In genomic region chr19:33279430-33280350, GRCh38 we compare ENCODE assay signal across 1 cellular context.
TF ChIP-seq lines count a peak whose summit lies in the region.

No MANE protein-coding gene starts in this region.

TF ChIP-seq in HepG2, 621 proteins besides CTCF, POLR2A, EP300 and RAD21 (continued from another document and continues in another):
- TF ChIP-seq THRA (CRISPR knock-in tag; IDR thresholded peaks at IDR 0.05; ENCODE audit: borderline replicate concordance) (peak; percentile 64; the same call in 1 of the 2 replicates), EEA1 (CRISPR knock-in tag; IDR thresholded peaks at IDR 0.05; ENCODE audit: borderline replicate concordance) (no peak), ZNF256 (CRISPR knock-in tag; conservative IDR thresholded peaks at IDR 0.05) (no peak), ATF7 (IDR thresholded peaks at IDR 0.05) (no peak), ATF7 (CRISPR knock-in tag; IDR thresholded peaks at IDR 0.05) (no peak), SRY (CRISPR knock-in tag; IDR thresholded peaks at IDR 0.05) (no peak), HOXA5 (CRISPR knock-in tag; IDR thresholded peaks at IDR 0.05) (peak; percentile 69), ELF1 (CRISPR knock-in tag; IDR thresholded peaks at IDR 0.05) (peak; percentile 42; the same call in 1 of the 2 replicates), TEF (CRISPR knock-in tag; IDR thresholded peaks at IDR 0.05) (no peak), ZBTB4 (CRISPR knock-in tag; IDR thresholded peaks at IDR 0.05; ENCODE audit: borderline replicate concordance) (no peak), SIN3B (IDR thresholded peaks at IDR 0.05; ENCODE audit: low read length) (no peak), ATF2 (CRISPR knock-in tag; IDR thresholded peaks at IDR 0.05) (peak; percentile 47; the same call in 1 of the 2 replicates), TFDP1 (CRISPR knock-in tag; IDR thresholded peaks at IDR 0.05; ENCODE audit: borderline replicate concordance) (0 out of 2 replicates have a peak, but pooled peaks have one; percentile 20), GATAD1 (CRISPR knock-in tag; IDR thresholded peaks at IDR 0.05) (no peak), KMT2B (CRISPR knock-in tag; IDR thresholded peaks at IDR 0.05) (no peak), FOXA1 (IDR thresholded peaks at IDR 0.05) (no peak), FOXA1 (CRISPR knock-in tag; IDR thresholded peaks at IDR 0.05) (0 out of 2 replicates have a peak, but pooled peaks have one; percentile 11), ARNTL (CRISPR knock-in tag; IDR thresholded peaks at IDR 0.05) (no peak), ZNF34 (CRISPR knock-in tag; IDR thresholded peaks at IDR 0.05; ENCODE audit: borderline replicate concordance) (no peak), LCORL (IDR thresholded peaks at IDR 0.05) (no peak), LCORL (CRISPR knock-in tag; IDR thresholded peaks at IDR 0.05) (peak; percentile 83), NR1H2 (CRISPR knock-in tag; IDR thresholded peaks at IDR 0.05; ENCODE audit: borderline replicate concordance, low read depth) (no peak), SMYD3 (CRISPR knock-in tag; IDR thresholded peaks at IDR 0.05) (no peak), SRF (IDR thresholded peaks at IDR 0.05; ENCODE audit: low read depth, low read length) (no peak), SAP130 (CRISPR knock-in tag; IDR thresholded peaks at IDR 0.05; ENCODE audit: low read depth) (peak; percentile 59), ZKSCAN1 (IDR thresholded peaks at IDR 0.05; ENCODE audit: low read length) (no peak), MAFF (IDR thresholded peaks at IDR 0.05; ENCODE audit: low read depth, low read length) (no peak), HOMEZ (CRISPR knock-in tag; IDR thresholded peaks at IDR 0.05; ENCODE audit: low read depth) (no peak), TEAD2 (CRISPR knock-in tag; IDR thresholded peaks at IDR 0.05) (no peak), KLF12 (CRISPR knock-in tag; IDR thresholded peaks at IDR 0.05; ENCODE audit: borderline replicate concordance) (0 out of 2 replicates have a peak, but pooled peaks have one; percentile 50), ZNF768 (CRISPR knock-in tag; IDR thresholded peaks at IDR 0.05) (peak; percentile 49; the same call in 1 of the 2 replicates), ZNF567 (CRISPR knock-in tag; IDR thresholded peaks at IDR 0.05; ENCODE audit: borderline replicate concordance) (0 out of 2 replicates have a peak, but pooled peaks have one; percentile 62), SP4 (CRISPR knock-in tag; IDR thresholded peaks at IDR 0.05) (peak; percentile 46; the same call in 1 of the 2 replicates), ZNF235 (CRISPR knock-in tag; IDR thresholded peaks at IDR 0.05; ENCODE audit: borderline replicate concordance) (no peak; the same call in 1 of the 2 replicates), MAFG (CRISPR knock-in tag; IDR thresholded peaks at IDR 0.05) (no peak)
- TF ChIP-seq, protein P1, sequence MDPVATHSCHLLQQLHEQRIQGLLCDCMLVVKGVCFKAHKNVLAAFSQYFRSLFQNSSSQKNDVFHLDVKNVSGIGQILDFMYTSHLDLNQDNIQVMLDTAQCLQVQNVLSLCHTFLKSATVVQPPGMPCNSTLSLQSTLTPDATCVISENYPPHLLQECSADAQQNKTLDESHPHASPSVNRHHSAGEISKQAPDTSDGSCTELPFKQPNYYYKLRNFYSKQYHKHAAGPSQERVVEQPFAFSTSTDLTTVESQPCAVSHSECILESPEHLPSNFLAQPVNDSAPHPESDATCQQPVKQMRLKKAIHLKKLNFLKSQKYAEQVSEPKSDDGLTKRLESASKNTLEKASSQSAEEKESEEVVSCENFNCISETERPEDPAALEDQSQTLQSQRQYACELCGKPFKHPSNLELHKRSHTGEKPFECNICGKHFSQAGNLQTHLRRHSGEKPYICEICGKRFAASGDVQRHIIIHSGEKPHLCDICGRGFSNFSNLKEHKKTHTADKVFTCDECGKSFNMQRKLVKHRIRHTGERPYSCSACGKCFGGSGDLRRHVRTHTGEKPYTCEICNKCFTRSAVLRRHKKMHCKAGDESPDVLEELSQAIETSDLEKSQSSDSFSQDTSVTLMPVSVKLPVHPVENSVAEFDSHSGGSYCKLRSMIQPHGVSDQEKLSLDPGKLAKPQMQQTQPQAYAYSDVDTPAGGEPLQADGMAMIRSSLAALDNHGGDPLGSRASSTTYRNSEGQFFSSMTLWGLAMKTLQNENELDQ (CRISPR knock-in tag; IDR thresholded peaks at IDR 0.05; ENCODE audit: borderline replicate concordance): no peak
- TF ChIP-seq, protein P2, sequence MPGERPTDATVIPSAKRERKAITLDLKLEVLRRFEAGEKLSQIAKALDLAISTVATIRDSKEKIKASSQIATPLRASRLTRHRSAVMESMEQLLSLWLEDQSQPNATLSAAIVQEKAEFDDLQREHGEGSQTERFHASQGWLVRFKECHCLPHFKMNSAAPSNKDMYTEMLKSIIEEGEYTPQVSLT (CRISPR knock-in tag; IDR thresholded peaks at IDR 0.05; ENCODE audit: borderline replicate concordance, low read depth): no peak
- TF ChIP-seq, protein P3, sequence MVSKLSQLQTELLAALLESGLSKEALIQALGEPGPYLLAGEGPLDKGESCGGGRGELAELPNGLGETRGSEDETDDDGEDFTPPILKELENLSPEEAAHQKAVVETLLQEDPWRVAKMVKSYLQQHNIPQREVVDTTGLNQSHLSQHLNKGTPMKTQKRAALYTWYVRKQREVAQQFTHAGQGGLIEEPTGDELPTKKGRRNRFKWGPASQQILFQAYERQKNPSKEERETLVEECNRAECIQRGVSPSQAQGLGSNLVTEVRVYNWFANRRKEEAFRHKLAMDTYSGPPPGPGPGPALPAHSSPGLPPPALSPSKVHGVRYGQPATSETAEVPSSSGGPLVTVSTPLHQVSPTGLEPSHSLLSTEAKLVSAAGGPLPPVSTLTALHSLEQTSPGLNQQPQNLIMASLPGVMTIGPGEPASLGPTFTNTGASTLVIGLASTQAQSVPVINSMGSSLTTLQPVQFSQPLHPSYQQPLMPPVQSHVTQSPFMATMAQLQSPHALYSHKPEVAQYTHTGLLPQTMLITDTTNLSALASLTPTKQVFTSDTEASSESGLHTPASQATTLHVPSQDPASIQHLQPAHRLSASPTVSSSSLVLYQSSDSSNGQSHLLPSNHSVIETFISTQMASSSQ (IDR thresholded peaks at IDR 0.05; ENCODE audit: low read depth): no peak
- TF ChIP-seq, protein P3 (CRISPR knock-in tag; IDR thresholded peaks at IDR 0.05; ENCODE audit: borderline replicate concordance): peak; percentile 68; the same call in 1 of the 2 replicates
- TF ChIP-seq, protein P4, sequence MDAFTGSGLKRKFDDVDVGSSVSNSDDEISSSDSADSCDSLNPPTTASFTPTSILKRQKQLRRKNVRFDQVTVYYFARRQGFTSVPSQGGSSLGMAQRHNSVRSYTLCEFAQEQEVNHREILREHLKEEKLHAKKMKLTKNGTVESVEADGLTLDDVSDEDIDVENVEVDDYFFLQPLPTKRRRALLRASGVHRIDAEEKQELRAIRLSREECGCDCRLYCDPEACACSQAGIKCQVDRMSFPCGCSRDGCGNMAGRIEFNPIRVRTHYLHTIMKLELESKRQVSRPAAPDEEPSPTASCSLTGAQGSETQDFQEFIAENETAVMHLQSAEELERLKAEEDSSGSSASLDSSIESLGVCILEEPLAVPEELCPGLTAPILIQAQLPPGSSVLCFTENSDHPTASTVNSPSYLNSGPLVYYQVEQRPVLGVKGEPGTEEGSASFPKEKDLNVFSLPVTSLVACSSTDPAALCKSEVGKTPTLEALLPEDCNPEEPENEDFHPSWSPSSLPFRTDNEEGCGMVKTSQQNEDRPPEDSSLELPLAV (CRISPR knock-in tag; conservative IDR thresholded peaks at IDR 0.05; ENCODE audit: low read depth): no peak
- TF ChIP-seq, protein P5, sequence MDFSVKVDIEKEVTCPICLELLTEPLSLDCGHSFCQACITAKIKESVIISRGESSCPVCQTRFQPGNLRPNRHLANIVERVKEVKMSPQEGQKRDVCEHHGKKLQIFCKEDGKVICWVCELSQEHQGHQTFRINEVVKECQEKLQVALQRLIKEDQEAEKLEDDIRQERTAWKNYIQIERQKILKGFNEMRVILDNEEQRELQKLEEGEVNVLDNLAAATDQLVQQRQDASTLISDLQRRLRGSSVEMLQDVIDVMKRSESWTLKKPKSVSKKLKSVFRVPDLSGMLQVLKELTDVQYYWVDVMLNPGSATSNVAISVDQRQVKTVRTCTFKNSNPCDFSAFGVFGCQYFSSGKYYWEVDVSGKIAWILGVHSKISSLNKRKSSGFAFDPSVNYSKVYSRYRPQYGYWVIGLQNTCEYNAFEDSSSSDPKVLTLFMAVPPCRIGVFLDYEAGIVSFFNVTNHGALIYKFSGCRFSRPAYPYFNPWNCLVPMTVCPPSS (IDR thresholded peaks at IDR 0.05): no peak
